In genomic region chr17:51057534-51057933, GRCh38 we compare ENCODE assay signal across 12 cellular contexts.
DNase-seq lines count a peak whose midpoint lies in the region; ATAC-seq, FAIRE-seq and TF ChIP-seq lines count a peak whose summit lies in the region.
"Had no signal": no experiment of that assay in that cellular context is flagged by ENCODE, and none has a peak within 500 bp of the region (broad histone marks: within the 10 kb centered on the region; RNA-seq: fewer than 3 reads in every experiment).

No MANE protein-coding gene starts in this region.

- H3K4me3 Mint-ChIP-seq in stimulated activated memory B cell treated with anti-CD40 and anti-IgM and Interleukin-4, amounts not matched to agents 10 μg/mL and 1 μg/mL and 100 μg/mL, for 72 hours: no peak overlapping the region
- H3K4me3 Mint-ChIP-seq: activated naive CD8-positive, alpha-beta T cell; CD4-positive, alpha-beta T cell had no signal

- H3K9ac ChIP-seq in HUES64 (ENCODE audit: low read depth, low read length) (peak overlapping the region; percentile 8; the same call in 1 of the 2 replicates), HepG2 (ENCODE audit: insufficient read depth, low read depth, low read length) (peak overlapping the region; percentile 51; the same call in 1 of the 2 replicates)

- peaks cover 12% of the 10 kb centered on the region for H3K36me3 Mint-ChIP-seq in stimulated activated memory B cell treated with anti-CD40 and anti-IgM and Interleukin-4, amounts not matched to agents 10 μg/mL and 1 μg/mL and 100 μg/mL, for 72 hours
- H3K36me3 Mint-ChIP-seq: activated naive CD8-positive, alpha-beta T cell had no signal

- no peak overlapping the region for H3K4me3 ChIP-seq in HUES64 (ENCODE audit: low read length)
- peak overlapping the region; percentile 12 for H3K4me3 ChIP-seq in brain microvascular endothelial cell (ENCODE audit: low read depth, low read length)
- no peak overlapping the region; a peak in 1 of 6 replicates for H3K4me3 ChIP-seq in HepG2 (replicated peaks in 1 of 3; ENCODE audit: insufficient read depth in 1 of 3, low read depth in 2 of 3, low read length in 3 of 3)
- H3K4me3 ChIP-seq: suprapubic skin had no signal

- no peak for TF ChIP-seq RAD21 in HepG2 (CRISPR knock-in tag; IDR thresholded peaks at IDR 0.05)

- CTCF ChIA-PET in HepG2 (lab: Yijun Ruan, JAX; ENCODE audit: low intra/inter-chr PET ratio, low total read pairs): interaction anchor here (1.2 to 2.1 kb wide), 3 partner anchors 36 to 95 kb away, joined by 3 to 19 read pairs (median 7); partner anchors contain the start of gene NME1

- H3K9me3 ChIP-seq in HUES64 (ENCODE audit: insufficient read depth, low read depth, low read length) (no peaks in the 10 kb centered on the region), HepG2 (ENCODE audit: low read length) (no peaks in the 10 kb centered on the region)
- H3K9me3 ChIP-seq: suprapubic skin had no signal

- H3K36me3 ChIP-seq in HUES64 (ENCODE audit: insufficient read depth, low read length) (no peaks in the 10 kb centered on the region), brain microvascular endothelial cell (replicated peaks) (no peaks in the 10 kb centered on the region), HepG2 (replicated peaks in 1 of 2; ENCODE audit: control insufficient read depth in 1 of 2, insufficient read depth in 2 of 2, low read length in 2 of 2) (peaks cover 4% of the 10 kb centered on the region in 2 experiments; a peak in 2 of 5 replicates)
- H3K36me3 ChIP-seq: suprapubic skin had no signal

- peaks cover 36% of the 10 kb centered on the region for H3K79me2 ChIP-seq in HepG2 (ENCODE audit: insufficient read depth, low read length)

- no peak for FAIRE-seq in HepG2 (lab: Jason Lieb, UNC)

- DNase-seq in brain microvascular endothelial cell (no peak), HepG2 (ENCODE audit: low spot score) (no peak), MV-4-11 (lab: John Stamatoyannopoulos, UW) (no peak), anterior cingulate cortex (lab: John Stamatoyannopoulos, UW) (no peak), HT-29 (ENCODE audit: low spot score) (no peak)
- DNase-seq: activated CD4-positive, alpha-beta T cell treated with anti-CD3 and anti-CD28 coated beads, Interleukin-2, amount 50 U/mL, for 48 hours; CD4-positive, alpha-beta T cell had no signal

- no peaks in the 10 kb centered on the region for H3K9me3 Mint-ChIP-seq in stimulated activated memory B cell treated with anti-CD40 and anti-IgM and Interleukin-4, amounts not matched to agents 10 μg/mL and 1 μg/mL and 100 μg/mL, for 72 hours
- H3K9me3 Mint-ChIP-seq: CD4-positive, alpha-beta T cell had no signal

- intact Hi-C loops in HepG2 (cut with micrococcal nuclease; ENCODE audit: unreplicated experiment): loop anchor here (1.0 to 5.0 kb wide), 3 partner anchors 56 to 195 kb away; partner anchors contain the start of gene NME1

- POLR2A ChIA-PET in HepG2 (lab: Yijun Ruan, JAX): interaction anchor here (1.5 to 2.0 kb wide), 3 partner anchors 63 to 96 kb away, joined by 4 to 6 read pairs (median 5); partner anchors contain the start of genes NME1 and SPAG9

- TF ChIP-seq EP300 in HepG2 (IDR thresholded peaks at IDR 0.05; ENCODE audit: low read depth in 2 of 2, low read length in 2 of 2) (no peak), HepG2 (CRISPR knock-in tag; IDR thresholded peaks at IDR 0.05; ENCODE audit: borderline replicate concordance) (no peak)

- no peaks in the 10 kb centered on the region for H3K27me3 ChIP-seq in HUES64 (ENCODE audit: insufficient read depth, low read length)
- no peaks in the 10 kb centered on the region for H3K27me3 ChIP-seq in brain microvascular endothelial cell (replicated peaks)
- H3K27me3 ChIP-seq in HepG2 (ENCODE audit: control insufficient read depth in 1 of 2, insufficient read depth in 2 of 2, low read length in 2 of 2): no peaks in the 10 kb centered on the region
- H3K27me3 ChIP-seq: suprapubic skin had no signal

- ATAC-seq in HepG2: no peak
- ATAC-seq in stimulated activated memory B cell treated with anti-CD40 and anti-IgM and Interleukin-4, amounts not matched to agents 10 μg/mL and 1 μg/mL and 100 μg/mL, for 72 hours: no peak
- no peak for ATAC-seq in GM21528 (IDR thresholded peaks at IDR 0.05; ENCODE audit: low FRiP score, unreplicated experiment)

- in situ Hi-C loops in brain microvascular endothelial cell (cut with HindIII; ENCODE audit: low pct_ligation_motif_present, low sequenced_read_pairs): no loop called here
- in situ Hi-C loops in HepG2 (cut with HindIII; ENCODE audit: extremely low pct_ligation_motif_present, low pct_unique_long_range_greater_than_20kb): loop anchor here (10.0 kb wide), 1 partner anchor 53 kb away; no protein-coding TSS in a partner anchor

- no peaks in the 10 kb centered on the region for H3K27me3 Mint-ChIP-seq in stimulated activated memory B cell treated with anti-CD40 and anti-IgM and Interleukin-4, amounts not matched to agents 10 μg/mL and 1 μg/mL and 100 μg/mL, for 72 hours
- H3K27me3 Mint-ChIP-seq: activated naive CD8-positive, alpha-beta T cell; CD4-positive, alpha-beta T cell had no signal

- BruUV-seq in HepG2 (replicated peaks; lab: Mats Ljungman, UMichigan): no TSS peak

- H3K4me1 ChIP-seq in HUES64 (ENCODE audit: insufficient read depth, low read length) (peaks cover 14% of the 10 kb centered on the region), HepG2 (ENCODE audit: insufficient read depth, low read length) (peaks cover 22% of the 10 kb centered on the region)

- H3K4me2 ChIP-seq in HepG2 (ENCODE audit: low read depth, low read length): peak overlapping the region; percentile 75

- peak overlapping the region; percentile 65 for H3K27ac ChIP-seq in HUES64 (ENCODE audit: low read depth, low read length)
- H3K27ac ChIP-seq in brain microvascular endothelial cell: peak overlapping the region; percentile 79
- H3K27ac ChIP-seq in HepG2 (ENCODE audit: extremely low read length, insufficient read depth, low read length): peak overlapping the region; percentile 64

- no peak overlapping the region for H2AFZ ChIP-seq in HepG2 (ENCODE audit: low read length)

- 87% methylated on average over 2 of the region's 3 CpGs for WGBS in HUES64
- WGBS in HepG2 (ENCODE audit: low lambda C conversion rate): 82% methylated on average over 3 of the region's 3 CpGs

- no peak for TF ChIP-seq POLR2A in HepG2 (IDR thresholded peaks at IDR 0.05; ENCODE audit: insufficient read depth in 1 of 2, low read depth in 2 of 2, low read length in 2 of 2)

- H4K20me1 ChIP-seq in HepG2 (ENCODE audit: insufficient read depth, low read length): peaks cover 5% of the 10 kb centered on the region; the same call in 1 of the 2 replicates

- H3K4me1 Mint-ChIP-seq in stimulated activated memory B cell treated with anti-CD40 and anti-IgM and Interleukin-4, amounts not matched to agents 10 μg/mL and 1 μg/mL and 100 μg/mL, for 72 hours: peaks cover 32% of the 10 kb centered on the region

- H3K27ac Mint-ChIP-seq in stimulated activated memory B cell treated with anti-CD40 and anti-IgM and Interleukin-4, amounts not matched to agents 10 μg/mL and 1 μg/mL and 100 μg/mL, for 72 hours: peak overlapping the region; percentile 58
- H3K27ac Mint-ChIP-seq: activated naive CD8-positive, alpha-beta T cell; CD4-positive, alpha-beta T cell had no signal

- TF ChIP-seq CTCF in brain microvascular endothelial cell (IDR thresholded peaks at IDR 0.05; ENCODE audit: low read depth, low read length, missing control alignments) (no peak), HepG2 (CRISPR knock-in tag; IDR thresholded peaks at IDR 0.05) (no peak)

TF ChIP-seq in HepG2, 621 proteins besides CTCF, POLR2A, EP300 and RAD21:
- TF ChIP-seq ZNF678 (CRISPR knock-in tag; IDR thresholded peaks at IDR 0.05): no peak
- no peak for TF ChIP-seq HOXD1 (CRISPR knock-in tag; IDR thresholded peaks at IDR 0.05)
- TF ChIP-seq SNAPC2 (CRISPR knock-in tag; IDR thresholded peaks at IDR 0.05): no peak
- no peak for TF ChIP-seq REXO4 (CRISPR knock-in tag; IDR thresholded peaks at IDR 0.05; ENCODE audit: borderline replicate concordance)
- no peak for TF ChIP-seq CBX1 (IDR thresholded peaks at IDR 0.05; ENCODE audit: low read depth)
- TF ChIP-seq SSRP1 (CRISPR knock-in tag; IDR thresholded peaks at IDR 0.05): no peak
- no peak for TF ChIP-seq FOXK2 (IDR thresholded peaks at IDR 0.05)
- TF ChIP-seq USF2 (IDR thresholded peaks at IDR 0.05; ENCODE audit: low read depth, low read length): no peak
- TF ChIP-seq USF2 (CRISPR knock-in tag; IDR thresholded peaks at IDR 0.05; ENCODE audit: borderline replicate concordance): no peak
- TF ChIP-seq POLR2AphosphoS5 (IDR thresholded peaks at IDR 0.05; ENCODE audit: low read depth, low read length): no peak
- no peak for TF ChIP-seq KAT8 (CRISPR knock-in tag; IDR thresholded peaks at IDR 0.05)
TF ChIP-seq in HepG2: peak in this region for 0.
